ENCODE assay signal across 29 cellular contexts in the genomic region with DNA sequence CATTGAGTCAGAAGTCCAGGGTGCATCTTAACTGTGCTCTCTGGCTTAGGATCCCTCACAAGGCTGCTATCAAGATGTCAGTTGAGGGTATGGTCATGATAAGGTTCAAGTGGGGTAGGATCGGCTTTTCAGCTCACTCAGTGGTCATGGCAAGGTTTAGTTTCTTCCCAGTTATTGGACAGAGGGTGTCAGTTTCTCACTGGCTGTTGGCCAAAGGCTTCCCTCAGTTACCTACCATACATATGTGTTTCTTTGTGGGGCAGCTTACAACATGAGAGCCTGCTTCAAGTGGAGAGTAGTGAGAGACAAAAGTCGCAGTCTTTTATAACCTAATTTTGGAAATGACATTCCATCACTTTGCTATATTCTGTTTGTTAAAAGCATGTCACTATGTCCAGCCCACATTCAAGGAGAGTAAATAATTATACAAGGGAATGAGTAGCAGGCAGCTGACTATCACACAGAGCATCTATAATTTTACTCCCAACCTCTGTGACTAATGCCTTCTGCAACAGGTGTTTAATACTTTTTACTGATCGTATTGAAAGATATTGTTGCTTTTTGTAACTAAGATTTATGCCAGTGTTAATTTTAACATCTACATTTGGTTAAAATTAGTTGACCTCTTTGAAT.
"Had no signal": no experiment of that assay in that cellular context is flagged by ENCODE, and none has a peak within 500 bp of the region (broad histone marks: within the 10 kb centered on the region; RNA-seq: fewer than 3 reads in every experiment).

No MANE protein-coding gene starts in this region.

- H3K36me3 Mint-ChIP-seq: activated naive CD8-positive, alpha-beta T cell treated with anti-CD3 and anti-CD28 coated beads, Interleukin-2, amount 10 ng/mL, durations not matched to agents 7 days and 5 days; brain; mesothelial cell of epicardium; naive B cell had no signal

- H3K36me3 ChIP-seq: ascending aorta, cardiac muscle cell, colonic mucosa, neutrophil, right lobe of liver, transverse colon, WERI-Rb-1 had no signal

- H3K9me3 Mint-ChIP-seq: activated naive CD4-positive, alpha-beta T cell treated with anti-CD3 and anti-CD28 coated beads for 36 hours; activated naive CD8-positive, alpha-beta T cell treated with anti-CD3 and anti-CD28 coated beads, Interleukin-2, amount 10 ng/mL, durations not matched to agents 7 days and 5 days; brain; nephron progenitor cell had no signal

- H3K27me3 Mint-ChIP-seq: activated naive CD8-positive, alpha-beta T cell treated with anti-CD3 and anti-CD28 coated beads, Interleukin-2, amount 10 ng/mL, durations not matched to agents 7 days and 5 days; naive B cell had no signal

- H3K9me3 ChIP-seq: ascending aorta, colonic mucosa, neutrophil, right lobe of liver, transverse colon had no signal

- H3K4me1 Mint-ChIP-seq: activated naive CD8-positive, alpha-beta T cell treated with anti-CD3 and anti-CD28 coated beads, Interleukin-2, amount 10 ng/mL, durations not matched to agents 7 days and 5 days; brain; naive B cell; nephron progenitor cell had no signal

- H3K27me3 ChIP-seq: ascending aorta, cardiac muscle cell, colonic mucosa, neutrophil, right lobe of liver, transverse colon had no signal

- DNase-seq: activated CD4-positive, alpha-beta T cell treated with anti-CD3 and anti-CD28 coated beads for 48 hours; activated CD4-positive, alpha-beta T cell treated with anti-CD3 and anti-CD28 coated beads, Interleukin-2, amount 50 U/mL, for 48 hours; activated CD8-positive, alpha-beta memory T cell treated with anti-CD3 and anti-CD28 coated beads for 24 hours; activated effector memory CD4-positive, alpha-beta T cell treated with anti-CD3 and anti-CD28 coated beads, Interleukin-2, amount 50 U/mL, for 16 hours; activated naive CD4-positive, alpha-beta T cell treated with anti-CD3 and anti-CD28 coated beads for 36 hours; activated naive CD8-positive, alpha-beta T cell treated with anti-CD3 and anti-CD28 coated beads, Interleukin-2, amount 10 ng/mL, durations not matched to agents 7 days and 5 days; activated T-cell treated with anti-CD3 and anti-CD28 coated beads, Interleukin-2, amount 50 U/mL, for 1 hour; cerebellar nuclear complex; colonic mucosa; effector CD8-positive, alpha-beta T cell; glutamatergic neuron; islet precursor cell; left colon; naive B cell; nephron progenitor cell; right lobe of liver; stimulated activated CD4-positive, alpha-beta T cell treated with anti-CD3 and anti-CD28 coated beads, Interleukin-2, amount 100 ng/mL, for 48 hours; stimulated activated naive CD4-positive, alpha-beta T cell treated with Interleukin-2 at 50 U/mL for 16 hours; T-helper 9 cell; transverse colon; WERI-Rb-1 had no signal

- H3K4me1 ChIP-seq: ascending aorta, colonic mucosa, right lobe of liver, transverse colon had no signal

- ATAC-seq: activated CD4-positive, CD25-positive, alpha-beta regulatory T cell treated with anti-CD3 and anti-CD28 coated beads, Interleukin-2, amount 50 U/mL, for 24 hours; left colon; right lobe of liver had no signal

- H3K27ac ChIP-seq: ascending aorta, cardiac muscle cell, colonic mucosa, epithelial cell of prostate, neutrophil, right lobe of liver, transverse colon, WERI-Rb-1 had no signal

- H3K4me3 ChIP-seq: ascending aorta, cardiac muscle cell, colonic mucosa, right lobe of liver, transverse colon had no signal

- H3K4me3 Mint-ChIP-seq: activated naive CD4-positive, alpha-beta T cell treated with anti-CD3 and anti-CD28 coated beads for 36 hours; activated naive CD8-positive, alpha-beta T cell treated with anti-CD3 and anti-CD28 coated beads, Interleukin-2, amount 10 ng/mL, durations not matched to agents 7 days and 5 days; activated T-helper 1 cell treated with anti-CD3 and anti-CD28 coated beads, Interleukin-12 subunit alpha, Interleukin-12 subunit beta, Interleukin-2, Interleukin-4 antibody, amounts not matched to agents 30 ng/mL and 10 ng/mL and 1 ng/mL, durations not matched to agents 14 hours and 24 hours and 36 hours; brain; mesothelial cell of epicardium; naive B cell; nephron progenitor cell had no signal

- H3K27ac Mint-ChIP-seq: activated naive CD4-positive, alpha-beta T cell treated with anti-CD3 and anti-CD28 coated beads for 36 hours; activated naive CD8-positive, alpha-beta T cell treated with anti-CD3 and anti-CD28 coated beads, Interleukin-2, amount 10 ng/mL, durations not matched to agents 7 days and 5 days; activated T-helper 1 cell treated with anti-CD3 and anti-CD28 coated beads, Interleukin-12 subunit alpha, Interleukin-12 subunit beta, Interleukin-2, Interleukin-4 antibody, amounts not matched to agents 30 ng/mL and 10 ng/mL and 1 ng/mL, durations not matched to agents 14 hours and 24 hours and 36 hours; brain; mesothelial cell of epicardium; naive B cell; nephron progenitor cell had no signal
